Comparison of ENCODE assay signal across 1 cellular context in genomic region chr5:38660194-38660668, GRCh38.
TF ChIP-seq lines count a peak whose summit lies in the region.

No MANE protein-coding gene starts in this region.

TF ChIP-seq in K562, 482 proteins besides CTCF, POLR2A, EP300 and RAD21 (continued from another document and continues in another):
- peak; percentile 63; the same call in 1 of the 2 replicates for TF ChIP-seq VEZF1 (CRISPR knock-in tag; IDR thresholded peaks at IDR 0.05)
- TF ChIP-seq HNRNPUL1 (IDR thresholded peaks at IDR 0.05; ENCODE audit: low read length), result no peak
- no peak for TF ChIP-seq FOXA1 (IDR thresholded peaks at IDR 0.05; ENCODE audit: borderline replicate concordance)
- no peak for TF ChIP-seq ZFP1 (CRISPR knock-in tag; IDR thresholded peaks at IDR 0.05)
- no peak for TF ChIP-seq STAT5A (IDR thresholded peaks at IDR 0.05; ENCODE audit: borderline replicate concordance, low read length)
- peak; percentile 79 for TF ChIP-seq ELF1 (tag; IDR thresholded peaks at IDR 0.05)
- TF ChIP-seq KLF16 (IDR thresholded peaks at IDR 0.05), result no peak
- TF ChIP-seq CBFA2T3 (IDR thresholded peaks at IDR 0.05), result no peak
- no peak for TF ChIP-seq ZNF354B (CRISPR knock-in tag; IDR thresholded peaks at IDR 0.05)
- no peak for TF ChIP-seq ZNF165 (CRISPR knock-in tag; IDR thresholded peaks at IDR 0.05; ENCODE audit: borderline replicate concordance)
- peak; percentile 46; the same call in 1 of the 2 replicates for TF ChIP-seq PML (IDR thresholded peaks at IDR 0.05; ENCODE audit: low read length)
- no peak; the same call in 1 of the 2 replicates for TF ChIP-seq SMAD3 (CRISPR knock-in tag; conservative IDR thresholded peaks at IDR 0.05)
- TF ChIP-seq ZNF436 (CRISPR knock-in tag; IDR thresholded peaks at IDR 0.05), result no peak
- no peak for TF ChIP-seq ZNF512 (tag; IDR thresholded peaks at IDR 0.05)
- TF ChIP-seq PCBP2 (IDR thresholded peaks at IDR 0.05; ENCODE audit: low read depth, low read length, poor library complexity, severe bottlenecking), result no peak
- TF ChIP-seq NCOA6 (IDR thresholded peaks at IDR 0.05), result no peak
- TF ChIP-seq L3MBTL2 (IDR thresholded peaks at IDR 0.05), result peak; percentile 57
- no peak for TF ChIP-seq ETS2 (tag; IDR thresholded peaks at IDR 0.05; ENCODE audit: borderline replicate concordance, poor library complexity, severe bottlenecking)
- no peak for TF ChIP-seq CAMTA2 (CRISPR knock-in tag; conservative IDR thresholded peaks at IDR 0.05)
- TF ChIP-seq, protein P1, sequence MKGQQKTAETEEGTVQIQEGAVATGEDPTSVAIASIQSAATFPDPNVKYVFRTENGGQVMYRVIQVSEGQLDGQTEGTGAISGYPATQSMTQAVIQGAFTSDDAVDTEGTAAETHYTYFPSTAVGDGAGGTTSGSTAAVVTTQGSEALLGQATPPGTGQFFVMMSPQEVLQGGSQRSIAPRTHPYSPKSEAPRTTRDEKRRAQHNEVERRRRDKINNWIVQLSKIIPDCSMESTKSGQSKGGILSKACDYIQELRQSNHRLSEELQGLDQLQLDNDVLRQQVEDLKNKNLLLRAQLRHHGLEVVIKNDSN (CRISPR knock-in tag; IDR thresholded peaks at IDR 0.05), result no peak
- no peak for TF ChIP-seq ZNF174 (CRISPR knock-in tag; IDR thresholded peaks at IDR 0.05)
- no peak for TF ChIP-seq HDAC8 (tag; IDR thresholded peaks at IDR 0.05)
- no peak; the same call in 1 of the 2 replicates for TF ChIP-seq BRD4 (IDR thresholded peaks at IDR 0.05)
- TF ChIP-seq ZNF551 (CRISPR knock-in tag; IDR thresholded peaks at IDR 0.05), result no peak
- TF ChIP-seq FOXJ2 (tag; IDR thresholded peaks at IDR 0.05), result no peak
- no peak for TF ChIP-seq SP1 (CRISPR knock-in tag; IDR thresholded peaks at IDR 0.05)
- no peak for TF ChIP-seq GATAD2B (IDR thresholded peaks at IDR 0.05; ENCODE audit: borderline replicate concordance)
- TF ChIP-seq HIVEP1 (CRISPR knock-in tag; IDR thresholded peaks at IDR 0.05), result no peak
- TF ChIP-seq CBX1 (IDR thresholded peaks at IDR 0.05; ENCODE audit: low read depth), result peak; percentile 41; the same call in 1 of the 2 replicates
- TF ChIP-seq EP400 (IDR thresholded peaks at IDR 0.05), result peak; percentile 39; the same call in 1 of the 2 replicates
- TF ChIP-seq, protein P2, sequence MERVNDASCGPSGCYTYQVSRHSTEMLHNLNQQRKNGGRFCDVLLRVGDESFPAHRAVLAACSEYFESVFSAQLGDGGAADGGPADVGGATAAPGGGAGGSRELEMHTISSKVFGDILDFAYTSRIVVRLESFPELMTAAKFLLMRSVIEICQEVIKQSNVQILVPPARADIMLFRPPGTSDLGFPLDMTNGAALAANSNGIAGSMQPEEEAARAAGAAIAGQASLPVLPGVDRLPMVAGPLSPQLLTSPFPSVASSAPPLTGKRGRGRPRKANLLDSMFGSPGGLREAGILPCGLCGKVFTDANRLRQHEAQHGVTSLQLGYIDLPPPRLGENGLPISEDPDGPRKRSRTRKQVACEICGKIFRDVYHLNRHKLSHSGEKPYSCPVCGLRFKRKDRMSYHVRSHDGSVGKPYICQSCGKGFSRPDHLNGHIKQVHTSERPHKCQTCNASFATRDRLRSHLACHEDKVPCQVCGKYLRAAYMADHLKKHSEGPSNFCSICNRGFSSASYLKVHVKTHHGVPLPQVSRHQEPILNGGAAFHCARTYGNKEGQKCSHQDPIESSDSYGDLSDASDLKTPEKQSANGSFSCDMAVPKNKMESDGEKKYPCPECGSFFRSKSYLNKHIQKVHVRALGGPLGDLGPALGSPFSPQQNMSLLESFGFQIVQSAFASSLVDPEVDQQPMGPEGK (CRISPR knock-in tag; IDR thresholded peaks at IDR 0.05; ENCODE audit: borderline replicate concordance), result no peak
- TF ChIP-seq ATF1 (CRISPR knock-in tag; IDR thresholded peaks at IDR 0.05), result no peak
- TF ChIP-seq ATF1 (tag; IDR thresholded peaks at IDR 0.05), result peak; percentile 65
- TF ChIP-seq TAF15 (IDR thresholded peaks at IDR 0.05; ENCODE audit: low read depth, low read length), result no peak
- TF ChIP-seq KLF10 (CRISPR knock-in tag; IDR thresholded peaks at IDR 0.05), result no peak
- TF ChIP-seq, protein P3, sequence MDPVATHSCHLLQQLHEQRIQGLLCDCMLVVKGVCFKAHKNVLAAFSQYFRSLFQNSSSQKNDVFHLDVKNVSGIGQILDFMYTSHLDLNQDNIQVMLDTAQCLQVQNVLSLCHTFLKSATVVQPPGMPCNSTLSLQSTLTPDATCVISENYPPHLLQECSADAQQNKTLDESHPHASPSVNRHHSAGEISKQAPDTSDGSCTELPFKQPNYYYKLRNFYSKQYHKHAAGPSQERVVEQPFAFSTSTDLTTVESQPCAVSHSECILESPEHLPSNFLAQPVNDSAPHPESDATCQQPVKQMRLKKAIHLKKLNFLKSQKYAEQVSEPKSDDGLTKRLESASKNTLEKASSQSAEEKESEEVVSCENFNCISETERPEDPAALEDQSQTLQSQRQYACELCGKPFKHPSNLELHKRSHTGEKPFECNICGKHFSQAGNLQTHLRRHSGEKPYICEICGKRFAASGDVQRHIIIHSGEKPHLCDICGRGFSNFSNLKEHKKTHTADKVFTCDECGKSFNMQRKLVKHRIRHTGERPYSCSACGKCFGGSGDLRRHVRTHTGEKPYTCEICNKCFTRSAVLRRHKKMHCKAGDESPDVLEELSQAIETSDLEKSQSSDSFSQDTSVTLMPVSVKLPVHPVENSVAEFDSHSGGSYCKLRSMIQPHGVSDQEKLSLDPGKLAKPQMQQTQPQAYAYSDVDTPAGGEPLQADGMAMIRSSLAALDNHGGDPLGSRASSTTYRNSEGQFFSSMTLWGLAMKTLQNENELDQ (CRISPR knock-in tag; IDR thresholded peaks at IDR 0.05; ENCODE audit: borderline replicate concordance), result no peak
- TF ChIP-seq SMARCA4 (IDR thresholded peaks at IDR 0.05), result no peak
- no peak for TF ChIP-seq ZNF311 (CRISPR knock-in tag; IDR thresholded peaks at IDR 0.05)
- no peak for TF ChIP-seq BRCA1 (IDR thresholded peaks at IDR 0.05)
- TF ChIP-seq BRCA1 (CRISPR knock-in tag; IDR thresholded peaks at IDR 0.05), result no peak
- TF ChIP-seq ZNF408 (CRISPR knock-in tag; IDR thresholded peaks at IDR 0.05; ENCODE audit: low read depth), result no peak
- no peak for TF ChIP-seq CBFB (CRISPR knock-in tag; IDR thresholded peaks at IDR 0.05)
- TF ChIP-seq MAZ (CRISPR knock-in tag; conservative IDR thresholded peaks at IDR 0.05 in 1 of 2, IDR thresholded peaks at IDR 0.05 in 1 of 2), result peak; percentile 79 to 88
- no peak for TF ChIP-seq FOXJ3 (CRISPR knock-in tag; IDR thresholded peaks at IDR 0.05)
- no peak; the same call in 1 of the 2 replicates for TF ChIP-seq MTA3 (IDR thresholded peaks at IDR 0.05; ENCODE audit: borderline replicate concordance)
- TF ChIP-seq RBM22 (IDR thresholded peaks at IDR 0.05; ENCODE audit: low read depth, low read length, poor library complexity, severe bottlenecking), result no peak
- no peak for TF ChIP-seq ZNF407 (IDR thresholded peaks at IDR 0.05; ENCODE audit: low read depth)
- TF ChIP-seq ZNF274 (IDR thresholded peaks at IDR 0.05; ENCODE audit: borderline replicate concordance, low read depth, low read length), result no peak
- TF ChIP-seq, protein P4, sequence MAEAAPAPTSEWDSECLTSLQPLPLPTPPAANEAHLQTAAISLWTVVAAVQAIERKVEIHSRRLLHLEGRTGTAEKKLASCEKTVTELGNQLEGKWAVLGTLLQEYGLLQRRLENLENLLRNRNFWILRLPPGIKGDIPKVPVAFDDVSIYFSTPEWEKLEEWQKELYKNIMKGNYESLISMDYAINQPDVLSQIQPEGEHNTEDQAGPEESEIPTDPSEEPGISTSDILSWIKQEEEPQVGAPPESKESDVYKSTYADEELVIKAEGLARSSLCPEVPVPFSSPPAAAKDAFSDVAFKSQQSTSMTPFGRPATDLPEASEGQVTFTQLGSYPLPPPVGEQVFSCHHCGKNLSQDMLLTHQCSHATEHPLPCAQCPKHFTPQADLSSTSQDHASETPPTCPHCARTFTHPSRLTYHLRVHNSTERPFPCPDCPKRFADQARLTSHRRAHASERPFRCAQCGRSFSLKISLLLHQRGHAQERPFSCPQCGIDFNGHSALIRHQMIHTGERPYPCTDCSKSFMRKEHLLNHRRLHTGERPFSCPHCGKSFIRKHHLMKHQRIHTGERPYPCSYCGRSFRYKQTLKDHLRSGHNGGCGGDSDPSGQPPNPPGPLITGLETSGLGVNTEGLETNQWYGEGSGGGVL (CRISPR knock-in tag; IDR thresholded peaks at IDR 0.05), result no peak
- TF ChIP-seq HDGF (IDR thresholded peaks at IDR 0.05), result no peak
- no peak for TF ChIP-seq ZNF431 (CRISPR knock-in tag; IDR thresholded peaks at IDR 0.05)
- TF ChIP-seq CC2D1A (IDR thresholded peaks at IDR 0.05), result no peak
